Comparison of ENCODE assay signal across 9 cellular contexts in the genomic region with DNA sequence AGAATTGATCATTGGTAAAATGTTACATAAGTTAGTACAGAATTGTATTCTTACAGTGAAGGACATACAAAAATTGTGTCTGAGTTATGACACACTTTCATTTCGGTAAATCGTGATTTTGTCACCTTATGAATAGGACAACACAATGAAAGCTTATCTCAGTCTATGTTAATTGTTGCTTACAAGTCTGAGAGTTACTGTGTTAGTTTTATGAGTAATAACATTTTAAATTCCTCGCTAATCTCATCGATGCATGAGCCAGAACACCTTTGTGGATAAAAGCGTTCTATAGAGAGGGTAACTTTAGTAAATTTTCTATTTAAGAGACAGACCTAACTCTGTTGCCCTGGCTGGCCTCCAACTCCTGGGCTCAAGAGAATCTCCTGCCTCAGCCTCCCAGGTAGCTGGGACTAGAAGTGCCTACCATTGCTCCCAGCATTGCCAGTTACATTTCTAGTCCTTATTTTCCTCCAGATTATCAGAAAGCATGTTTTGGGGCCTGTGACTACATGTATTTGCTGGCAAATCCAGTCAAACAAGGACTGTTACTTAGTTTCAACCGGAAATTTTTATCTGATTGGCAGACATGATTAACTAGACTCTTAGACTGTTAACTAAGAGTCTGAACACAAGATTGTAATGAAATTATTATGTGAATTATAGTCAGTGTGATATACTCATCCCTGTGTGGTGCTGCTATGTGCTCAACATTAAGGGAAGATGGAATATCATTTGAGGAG. TPM values are rescaled to one million over a fixed set of nuclear protein-coding genes. Genes with fewer than 3 reads are reported as not detected.
DNase-seq lines count a peak whose midpoint lies in the region; ATAC-seq and TF ChIP-seq lines count a peak whose summit lies in the region.
"Had no signal": no experiment of that assay in that cellular context is flagged by ENCODE, and none has a peak within 500 bp of the region (broad histone marks: within the 10 kb centered on the region; RNA-seq: fewer than 3 reads in every experiment).

No MANE protein-coding gene starts in this region.

- no peak for TF ChIP-seq POLR2A in vagina (IDR thresholded peaks at IDR 0.05)

- no peaks in the 10 kb centered on the region for H3K27me3 Mint-ChIP-seq in activated CD4-positive, alpha-beta memory T cell treated with anti-CD3 and anti-CD28 coated beads, Interleukin-2, amount 10 ng/mL, durations not matched to agents 7 days and 5 days
- peaks cover 6% of the 10 kb centered on the region for H3K27me3 Mint-ChIP-seq in glutamatergic neuron (ENCODE audit: unreplicated experiment)

- H3K27me3 ChIP-seq in left ventricle myocardium inferior (ENCODE audit: low read depth) (no peaks in the 10 kb centered on the region), vagina (no peaks in the 10 kb centered on the region)
- H3K27me3 ChIP-seq: BE2C had no signal

- H3K4me1 ChIP-seq in left ventricle myocardium inferior (peaks cover 82% of the 10 kb centered on the region), vagina (peaks cover 72% of the 10 kb centered on the region)
- H3K4me1 ChIP-seq: BE2C had no signal

- no peak for ATAC-seq in Right ventricle myocardium inferior
- ATAC-seq in GM21515 (IDR thresholded peaks at IDR 0.05; ENCODE audit: unreplicated experiment), result no peak
- no peak for ATAC-seq in GM21447 (IDR thresholded peaks at IDR 0.05; ENCODE audit: unreplicated experiment)

- peaks cover 52% of the 10 kb centered on the region for H3K36me3 Mint-ChIP-seq in activated CD4-positive, alpha-beta memory T cell treated with anti-CD3 and anti-CD28 coated beads, Interleukin-2, amount 10 ng/mL, durations not matched to agents 7 days and 5 days (ENCODE audit: low read depth)
- no peaks in the 10 kb centered on the region for H3K36me3 Mint-ChIP-seq in glutamatergic neuron (ENCODE audit: unreplicated experiment)

- H3K4me1 Mint-ChIP-seq in activated CD4-positive, alpha-beta memory T cell treated with anti-CD3 and anti-CD28 coated beads, Interleukin-2, amount 10 ng/mL, durations not matched to agents 7 days and 5 days, result peaks cover 66% of the 10 kb centered on the region
- peaks cover 33% of the 10 kb centered on the region for H3K4me1 Mint-ChIP-seq in glutamatergic neuron (ENCODE audit: low read depth, unreplicated experiment)

- no peak for TF ChIP-seq CTCF in left ventricle myocardium inferior (IDR thresholded peaks at IDR 0.05; ENCODE audit: borderline replicate concordance)
- TF ChIP-seq CTCF in glutamatergic neuron (IDR thresholded peaks at IDR 0.05; ENCODE audit: partially characterized antibody, unreplicated experiment), result no peak
- no peak for TF ChIP-seq CTCF in vagina (IDR thresholded peaks at IDR 0.05)

- intact Hi-C loops in left ventricle myocardium inferior (cut with micrococcal nuclease) (no loop called here), Right ventricle myocardium inferior (cut with DNase I) (no loop called here), vagina (cut with DNase I) (no loop called here)

- CTCF ChIA-PET in activated CD4-positive, alpha-beta memory T cell treated with anti-CD3 and anti-CD28 coated beads, Interleukin-2, amount 10 ng/mL, durations not matched to agents 7 days and 5 days (lab: Charles Lee), result no interaction called here

- H3K9me3 ChIP-seq in left ventricle myocardium inferior (replicated peaks) (no peaks in the 10 kb centered on the region), vagina (no peaks in the 10 kb centered on the region)
- H3K9me3 ChIP-seq: BE2C had no signal

- POLR2A ChIA-PET in activated CD4-positive, alpha-beta memory T cell treated with anti-CD3 and anti-CD28 coated beads, Interleukin-2, amount 10 ng/mL, durations not matched to agents 7 days and 5 days (lab: Charles Lee), result interaction anchor here (1.0 to 4.1 kb wide), 2 partner anchors 13 to 254 kb away, joined by 5 to 37 read pairs; partner anchors contain the start of gene VAMP4

- H3K9me3 Mint-ChIP-seq in activated CD4-positive, alpha-beta memory T cell treated with anti-CD3 and anti-CD28 coated beads, Interleukin-2, amount 10 ng/mL, durations not matched to agents 7 days and 5 days, result no peaks in the 10 kb centered on the region
- peaks cover 3% of the 10 kb centered on the region for H3K9me3 Mint-ChIP-seq in glutamatergic neuron (ENCODE audit: unreplicated experiment)

- H3K27ac Mint-ChIP-seq in activated CD4-positive, alpha-beta memory T cell treated with anti-CD3 and anti-CD28 coated beads, Interleukin-2, amount 10 ng/mL, durations not matched to agents 7 days and 5 days, result peak overlapping the region; percentile 58
- no peak overlapping the region for H3K27ac Mint-ChIP-seq in glutamatergic neuron (ENCODE audit: unreplicated experiment)

- H3K4me3 ChIP-seq in left ventricle myocardium inferior, result no peak overlapping the region
- H3K4me3 ChIP-seq in vagina, result peak overlapping the region; percentile 9 to 88

- DNase-seq in left ventricle myocardium inferior (no peak), Right ventricle myocardium inferior (ENCODE audit: missing footprints) (no peak), glutamatergic neuron (no peak), vagina (ENCODE audit: extremely low spot score in 2 of 2) (no peak), DMS53 treated with DMSO at 0.1 percent for 48 hours (lab: John Stamatoyannopoulos, UW; ENCODE audit: unreplicated experiment) (no peak)
- no peak for DNase-seq in activated CD4-positive, alpha-beta memory T cell treated with anti-CD3 and anti-CD28 coated beads, Interleukin-2, amount 10 ng/mL, durations not matched to agents 7 days and 5 days
- DNase-seq: BE2C had no signal

- H3K36me3 ChIP-seq in left ventricle myocardium inferior (no peaks in the 10 kb centered on the region), vagina (no peaks in the 10 kb centered on the region)

- H3K27ac ChIP-seq in left ventricle myocardium inferior (replicated peaks), result peak overlapping the region; percentile 25
- H3K27ac ChIP-seq in vagina, result peak overlapping the region; percentile 63

- H3K4me3 Mint-ChIP-seq in activated CD4-positive, alpha-beta memory T cell treated with anti-CD3 and anti-CD28 coated beads, Interleukin-2, amount 10 ng/mL, durations not matched to agents 7 days and 5 days, result peak overlapping the region; percentile 92
- peak overlapping the region; percentile 100 for H3K4me3 Mint-ChIP-seq in glutamatergic neuron (ENCODE audit: unreplicated experiment)

RNA-seq across cellular contexts. Expression of gene PRRC2C, which starts 3.0 kb away (rescaled TPM):
- 45.8 TPM for total RNA-seq in left ventricle myocardium inferior
- total RNA-seq in Right ventricle myocardium inferior, result 45.7 TPM
- 100 to 1,000 TPM; 188 to 202 TPM for total RNA-seq in activated CD4-positive, alpha-beta memory T cell treated with anti-CD3 and anti-CD28 coated beads, Interleukin-2, amount 10 ng/mL, durations not matched to agents 7 days and 5 days
- total RNA-seq in glutamatergic neuron (ENCODE audit: unreplicated experiment), result 201 TPM
- total RNA-seq in vagina, result 86.4 TPM
